ENCODE assay signal across 2 cellular contexts in the genomic region with DNA sequence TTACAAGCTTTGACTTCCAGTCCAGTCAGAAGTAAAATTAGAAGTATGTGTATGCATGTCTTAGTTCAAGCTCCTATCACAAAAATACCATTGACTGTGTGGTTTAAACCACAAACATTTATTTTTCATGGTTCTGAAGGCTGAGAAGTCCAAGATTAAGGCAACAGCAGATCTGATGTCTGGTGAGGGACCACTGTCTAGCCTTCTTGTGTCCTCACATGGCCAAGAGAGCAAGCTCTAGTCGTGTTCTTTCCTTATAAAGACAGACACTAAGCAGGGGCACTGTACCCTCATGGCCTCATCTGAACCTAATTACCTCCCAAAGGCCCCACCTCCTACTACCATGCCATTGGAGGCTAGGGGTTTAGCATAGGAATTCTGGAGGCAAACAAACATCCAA.
TF ChIP-seq lines count a peak whose summit lies in the region.

No MANE protein-coding gene starts in this region.

TF ChIP-seq in HepG2, 621 proteins besides CTCF, POLR2A, EP300 and RAD21:
- no peak for TF ChIP-seq GTF3A (CRISPR knock-in tag; conservative IDR thresholded peaks at IDR 0.05)
- TF ChIP-seq ZNF615 (CRISPR knock-in tag; IDR thresholded peaks at IDR 0.05; ENCODE audit: borderline replicate concordance): no peak
- TF ChIP-seq EEA1 (CRISPR knock-in tag; IDR thresholded peaks at IDR 0.05; ENCODE audit: borderline replicate concordance): no peak
- TF ChIP-seq, protein P1, sequence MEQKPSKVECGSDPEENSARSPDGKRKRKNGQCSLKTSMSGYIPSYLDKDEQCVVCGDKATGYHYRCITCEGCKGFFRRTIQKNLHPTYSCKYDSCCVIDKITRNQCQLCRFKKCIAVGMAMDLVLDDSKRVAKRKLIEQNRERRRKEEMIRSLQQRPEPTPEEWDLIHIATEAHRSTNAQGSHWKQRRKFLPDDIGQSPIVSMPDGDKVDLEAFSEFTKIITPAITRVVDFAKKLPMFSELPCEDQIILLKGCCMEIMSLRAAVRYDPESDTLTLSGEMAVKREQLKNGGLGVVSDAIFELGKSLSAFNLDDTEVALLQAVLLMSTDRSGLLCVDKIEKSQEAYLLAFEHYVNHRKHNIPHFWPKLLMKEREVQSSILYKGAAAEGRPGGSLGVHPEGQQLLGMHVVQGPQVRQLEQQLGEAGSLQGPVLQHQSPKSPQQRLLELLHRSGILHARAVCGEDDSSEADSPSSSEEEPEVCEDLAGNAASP (CRISPR knock-in tag; IDR thresholded peaks at IDR 0.05; ENCODE audit: borderline replicate concordance): peak; percentile 71; the same call in 1 of the 2 replicates
- TF ChIP-seq SRF (IDR thresholded peaks at IDR 0.05; ENCODE audit: low read depth, low read length): no peak
- TF ChIP-seq ZNF75D (CRISPR knock-in tag; IDR thresholded peaks at IDR 0.05; ENCODE audit: borderline replicate concordance): no peak
- peak; percentile 88; the same call in 1 of the 2 replicates for TF ChIP-seq ZNF564 (CRISPR knock-in tag; IDR thresholded peaks at IDR 0.05)
TF ChIP-seq in HepG2: peak in this region for 2.

TF ChIP-seq in SK-N-SH, 30 proteins besides CTCF, POLR2A, EP300 and RAD21:
- TF ChIP-seq FOXM1 (IDR thresholded peaks at IDR 0.05; ENCODE audit: low read depth) (no peak), GABPA (IDR thresholded peaks at IDR 0.05; ENCODE audit: low read depth) (no peak), MAX (IDR thresholded peaks at IDR 0.05; ENCODE audit: low read depth) (no peak), SMC3 (IDR thresholded peaks at IDR 0.05; ENCODE audit: low read depth, low read length) (no peak), USF2 (IDR thresholded peaks at IDR 0.05; ENCODE audit: borderline replicate concordance, low read depth, low read length) (no peak), ZBTB33 (IDR thresholded peaks at IDR 0.05; ENCODE audit: borderline replicate concordance, low read depth) (no peak), MXI1 (IDR thresholded peaks at IDR 0.05; ENCODE audit: low read depth, low read length) (no peak), POLR2AphosphoS5 (IDR thresholded peaks at IDR 0.05; ENCODE audit: low read depth, low read length) (no peak), TAF1 (IDR thresholded peaks at IDR 0.05; ENCODE audit: borderline replicate concordance, low read depth, low read length) (no peak), TEAD4 (IDR thresholded peaks at IDR 0.05; ENCODE audit: borderline replicate concordance, insufficient read depth) (peak; percentile 22; the same call in 1 of the 2 replicates), SIN3A (IDR thresholded peaks at IDR 0.05; ENCODE audit: borderline replicate concordance, low read depth, low read length) (no peak), CHD2 (IDR thresholded peaks at IDR 0.05; ENCODE audit: low read length, partially characterized antibody) (no peak), JUND (IDR thresholded peaks at IDR 0.05) (no peak), EZH2phosphoT487 (IDR thresholded peaks at IDR 0.05; ENCODE audit: borderline replicate concordance, low read depth) (no peak), NRF1 (IDR thresholded peaks at IDR 0.05; ENCODE audit: low read depth, low read length) (no peak), FOXJ3 (CRISPR knock-in tag; IDR thresholded peaks at IDR 0.05) (no peak), TCF12 (IDR thresholded peaks at IDR 0.05) (peak; percentile 53; the same call in 1 of the 2 replicates), NFIC (IDR thresholded peaks at IDR 0.05; ENCODE audit: borderline replicate concordance) (no peak), MEF2A (IDR thresholded peaks at IDR 0.05; ENCODE audit: borderline replicate concordance, low read depth) (0 out of 2 replicates have a peak, but pooled peaks have one; percentile 3), ELF1 (IDR thresholded peaks at IDR 0.05) (no peak), YY1 (IDR thresholded peaks at IDR 0.05; ENCODE audit: low read depth) (no peak), GATA2 (CRISPR knock-in tag; IDR thresholded peaks at IDR 0.05) (no peak), FOSL2 (IDR thresholded peaks at IDR 0.05; ENCODE audit: borderline replicate concordance, low read depth) (no peak), RCOR1 (IDR thresholded peaks at IDR 0.05; ENCODE audit: low read length) (no peak), RFX5 (IDR thresholded peaks at IDR 0.05; ENCODE audit: low read length) (no peak), RXRA (IDR thresholded peaks at IDR 0.05; ENCODE audit: borderline replicate concordance, low read depth) (no peak)
- TF ChIP-seq, protein P2, sequence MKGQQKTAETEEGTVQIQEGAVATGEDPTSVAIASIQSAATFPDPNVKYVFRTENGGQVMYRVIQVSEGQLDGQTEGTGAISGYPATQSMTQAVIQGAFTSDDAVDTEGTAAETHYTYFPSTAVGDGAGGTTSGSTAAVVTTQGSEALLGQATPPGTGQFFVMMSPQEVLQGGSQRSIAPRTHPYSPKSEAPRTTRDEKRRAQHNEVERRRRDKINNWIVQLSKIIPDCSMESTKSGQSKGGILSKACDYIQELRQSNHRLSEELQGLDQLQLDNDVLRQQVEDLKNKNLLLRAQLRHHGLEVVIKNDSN (IDR thresholded peaks at IDR 0.05; ENCODE audit: borderline replicate concordance, low read depth): no peak
- TF ChIP-seq, protein P3, sequence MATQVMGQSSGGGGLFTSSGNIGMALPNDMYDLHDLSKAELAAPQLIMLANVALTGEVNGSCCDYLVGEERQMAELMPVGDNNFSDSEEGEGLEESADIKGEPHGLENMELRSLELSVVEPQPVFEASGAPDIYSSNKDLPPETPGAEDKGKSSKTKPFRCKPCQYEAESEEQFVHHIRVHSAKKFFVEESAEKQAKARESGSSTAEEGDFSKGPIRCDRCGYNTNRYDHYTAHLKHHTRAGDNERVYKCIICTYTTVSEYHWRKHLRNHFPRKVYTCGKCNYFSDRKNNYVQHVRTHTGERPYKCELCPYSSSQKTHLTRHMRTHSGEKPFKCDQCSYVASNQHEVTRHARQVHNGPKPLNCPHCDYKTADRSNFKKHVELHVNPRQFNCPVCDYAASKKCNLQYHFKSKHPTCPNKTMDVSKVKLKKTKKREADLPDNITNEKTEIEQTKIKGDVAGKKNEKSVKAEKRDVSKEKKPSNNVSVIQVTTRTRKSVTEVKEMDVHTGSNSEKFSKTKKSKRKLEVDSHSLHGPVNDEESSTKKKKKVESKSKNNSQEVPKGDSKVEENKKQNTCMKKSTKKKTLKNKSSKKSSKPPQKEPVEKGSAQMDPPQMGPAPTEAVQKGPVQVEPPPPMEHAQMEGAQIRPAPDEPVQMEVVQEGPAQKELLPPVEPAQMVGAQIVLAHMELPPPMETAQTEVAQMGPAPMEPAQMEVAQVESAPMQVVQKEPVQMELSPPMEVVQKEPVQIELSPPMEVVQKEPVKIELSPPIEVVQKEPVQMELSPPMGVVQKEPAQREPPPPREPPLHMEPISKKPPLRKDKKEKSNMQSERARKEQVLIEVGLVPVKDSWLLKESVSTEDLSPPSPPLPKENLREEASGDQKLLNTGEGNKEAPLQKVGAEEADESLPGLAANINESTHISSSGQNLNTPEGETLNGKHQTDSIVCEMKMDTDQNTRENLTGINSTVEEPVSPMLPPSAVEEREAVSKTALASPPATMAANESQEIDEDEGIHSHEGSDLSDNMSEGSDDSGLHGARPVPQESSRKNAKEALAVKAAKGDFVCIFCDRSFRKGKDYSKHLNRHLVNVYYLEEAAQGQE (IDR thresholded peaks at IDR 0.05; ENCODE audit: low read depth, low read length): no peak
- TF ChIP-seq, protein P4, sequence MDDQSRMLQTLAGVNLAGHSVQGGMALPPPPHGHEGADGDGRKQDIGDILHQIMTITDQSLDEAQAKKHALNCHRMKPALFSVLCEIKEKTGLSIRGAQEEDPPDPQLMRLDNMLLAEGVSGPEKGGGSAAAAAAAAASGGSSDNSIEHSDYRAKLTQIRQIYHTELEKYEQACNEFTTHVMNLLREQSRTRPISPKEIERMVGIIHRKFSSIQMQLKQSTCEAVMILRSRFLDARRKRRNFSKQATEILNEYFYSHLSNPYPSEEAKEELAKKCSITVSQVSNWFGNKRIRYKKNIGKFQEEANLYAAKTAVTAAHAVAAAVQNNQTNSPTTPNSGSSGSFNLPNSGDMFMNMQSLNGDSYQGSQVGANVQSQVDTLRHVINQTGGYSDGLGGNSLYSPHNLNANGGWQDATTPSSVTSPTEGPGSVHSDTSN (IDR thresholded peaks at IDR 0.05): peak; percentile 36; the same call in 1 of the 2 replicates
- TF ChIP-seq, protein P5, sequence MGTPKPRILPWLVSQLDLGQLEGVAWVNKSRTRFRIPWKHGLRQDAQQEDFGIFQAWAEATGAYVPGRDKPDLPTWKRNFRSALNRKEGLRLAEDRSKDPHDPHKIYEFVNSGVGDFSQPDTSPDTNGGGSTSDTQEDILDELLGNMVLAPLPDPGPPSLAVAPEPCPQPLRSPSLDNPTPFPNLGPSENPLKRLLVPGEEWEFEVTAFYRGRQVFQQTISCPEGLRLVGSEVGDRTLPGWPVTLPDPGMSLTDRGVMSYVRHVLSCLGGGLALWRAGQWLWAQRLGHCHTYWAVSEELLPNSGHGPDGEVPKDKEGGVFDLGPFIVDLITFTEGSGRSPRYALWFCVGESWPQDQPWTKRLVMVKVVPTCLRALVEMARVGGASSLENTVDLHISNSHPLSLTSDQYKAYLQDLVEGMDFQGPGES (IDR thresholded peaks at IDR 0.05; ENCODE audit: low read depth, low read length): no peak
